Comparison of ENCODE assay signal across 20 cellular contexts in the genomic region with DNA sequence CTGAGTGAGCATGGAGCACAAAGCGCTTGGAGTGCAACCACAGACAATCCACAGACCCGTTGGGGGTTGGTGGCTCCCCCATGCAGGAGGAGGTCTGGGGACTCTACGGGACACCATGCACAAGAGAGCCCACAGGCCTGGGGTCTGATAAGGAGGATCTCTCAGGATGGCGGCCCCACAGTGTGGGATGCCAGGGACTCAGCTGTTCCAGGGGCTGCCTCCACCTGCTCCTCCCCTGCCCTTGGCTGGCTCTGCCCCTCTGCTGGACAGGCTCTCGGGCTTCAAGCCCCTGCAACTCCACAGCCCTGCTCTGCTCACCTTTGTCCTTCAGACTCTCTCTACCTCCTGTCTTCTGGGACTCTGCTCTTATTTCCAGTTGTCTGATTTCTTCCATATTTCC. TPM values are rescaled to one million over a fixed set of nuclear protein-coding genes. Genes with fewer than 3 reads are reported as not detected.
DNase-seq lines count a peak whose midpoint lies in the region; ATAC-seq, FAIRE-seq and TF ChIP-seq lines count a peak whose summit lies in the region.
"Had no signal": no experiment of that assay in that cellular context is flagged by ENCODE, and none has a peak within 500 bp of the region (broad histone marks: within the 10 kb centered on the region; RNA-seq: fewer than 3 reads in every experiment).

No MANE protein-coding gene starts in this region.

- no peak overlapping the region for H4K8ac ChIP-seq in neuronal stem cell (ENCODE audit: low read depth, low read length)

- H2BK5ac ChIP-seq in neuronal stem cell (ENCODE audit: low read length) = no peak overlapping the region

- no peak for FAIRE-seq in D721Med (lab: Jason Lieb, UNC)
- FAIRE-seq: G401.6, GM12892, GM18507, HTR-8/SVneo had no signal

- H3K4me1 ChIP-seq in esophagus muscularis mucosa (peaks cover 5 to 17% (median 11%) of the 10 kb centered on the region in 4 donors), neuronal stem cell (ENCODE audit: control insufficient read depth in 2 of 2, insufficient read depth in 1 of 2, low read depth in 1 of 2, low read length in 2 of 2) (peaks cover 0 to 1% of the 10 kb centered on the region in 2 donors)
- H3K4me1 ChIP-seq: HAP-1 had no signal

- TF ChIP-seq CTCF in esophagus muscularis mucosa (IDR thresholded peaks at IDR 0.05) = no peak
- TF ChIP-seq CTCF in D721Med (IDR thresholded peaks at IDR 0.05; ENCODE audit: insufficient read depth, missing control alignments) = no peak
- TF ChIP-seq CTCF in CD4-positive, alpha-beta T cell (IDR thresholded peaks at IDR 0.05) = no peak

- H3K14ac ChIP-seq in neuronal stem cell (ENCODE audit: low read length) = no peak overlapping the region

- H3K23ac ChIP-seq in neuronal stem cell (ENCODE audit: low read depth, low read length, poor library complexity) = no peak overlapping the region

- no peak overlapping the region for H3K27ac Mint-ChIP-seq in CD4-positive, alpha-beta T cell
- H3K27ac Mint-ChIP-seq: B cell; CD8-positive, alpha-beta memory T cell had no signal

- no peak overlapping the region for H3K4me3 Mint-ChIP-seq in CD4-positive, alpha-beta T cell
- H3K4me3 Mint-ChIP-seq: B cell; CD8-positive, alpha-beta memory T cell had no signal

- no peak overlapping the region for H3K4me2 ChIP-seq in neuronal stem cell (ENCODE audit: insufficient read depth, low read length, poor library complexity, severe bottlenecking)
- H3K4me2 ChIP-seq: BLaER1 treated with 17β-estradiol and CSF1 and Interleukin-3, amounts not matched to agents 10 nM and 100 nM had no signal

- H3K9ac ChIP-seq in neuronal stem cell (ENCODE audit: low read depth, low read length, poor library complexity) = no peak overlapping the region
- H3K9ac ChIP-seq: BLaER1 treated with 17β-estradiol and CSF1 and Interleukin-3, amounts not matched to agents 10 nM and 100 nM; GM23248 had no signal

- peaks cover 24% of the 10 kb centered on the region for H3K27me3 Mint-ChIP-seq in CD4-positive, alpha-beta T cell

- no peak for DNase-seq in caudate nucleus (lab: John Stamatoyannopoulos, UW)
- DNase-seq in esophagus muscularis mucosa (ENCODE audit: extremely low spot score) = peak; percentile 86
- no peak for DNase-seq in neuronal stem cell (ENCODE audit: low spot score)
- DNase-seq in substantia nigra (lab: John Stamatoyannopoulos, UW) = no peak
- DNase-seq in D721Med (ENCODE audit: insufficient read length, low spot score) = no peak
- DNase-seq in SKM-1 treated with dmso at 0.1 percent for 144 hours (lab: John Stamatoyannopoulos, UW; ENCODE audit: unreplicated experiment) = no peak
- no peak for DNase-seq in CD4-positive, alpha-beta T cell
- DNase-seq: CD8-positive, alpha-beta memory T cell; COR-L47; GM23248; IMR-90 had no signal

- H3K4me3 ChIP-seq in esophagus muscularis mucosa (no peak overlapping the region), neuronal stem cell (ENCODE audit: low read length in 2 of 2) (no peak overlapping the region)
- H3K4me3 ChIP-seq: BLaER1 treated with 17β-estradiol and CSF1 and Interleukin-3, amounts not matched to agents 10 nM and 100 nM; GM23248; HAP-1 had no signal

- no peak overlapping the region for H2BK15ac ChIP-seq in neuronal stem cell (ENCODE audit: low read length)

- no peaks in the 10 kb centered on the region for H3K36me3 ChIP-seq in esophagus muscularis mucosa
- no peaks in the 10 kb centered on the region for H3K36me3 ChIP-seq in neuronal stem cell (replicated peaks in 1 of 2; ENCODE audit: control insufficient read depth in 2 of 2, insufficient read depth in 2 of 2, low read length in 2 of 2)
- H3K36me3 ChIP-seq: BLaER1 treated with 17β-estradiol and CSF1 and Interleukin-3, amounts not matched to agents 10 nM and 100 nM; HAP-1 had no signal

- no peak overlapping the region for H3K4ac ChIP-seq in neuronal stem cell (ENCODE audit: low read length)

- POLR2A ChIA-PET in CD4-positive, alpha-beta T cell (lab: Charles Lee) = no interaction called here

- H3K27ac ChIP-seq in caudate nucleus (ENCODE audit: low read depth, low read length) = peak overlapping the region; percentile 71
- no peak overlapping the region for H3K27ac ChIP-seq in esophagus muscularis mucosa (replicated peaks in 1 of 4)
- no peak overlapping the region for H3K27ac ChIP-seq in neuronal stem cell (replicated peaks; ENCODE audit: low read length)
- peak overlapping the region; percentile 96 for H3K27ac ChIP-seq in substantia nigra (ENCODE audit: low read depth, low read length, poor library complexity, severe bottlenecking)
- no peak overlapping the region for H3K27ac ChIP-seq in CD4-positive, alpha-beta T cell (ENCODE audit: low read depth, low read length)
- H3K27ac ChIP-seq: BLaER1 treated with 17β-estradiol and CSF1 and Interleukin-3, amounts not matched to agents 10 nM and 100 nM; GM23248 had no signal

- no peaks in the 10 kb centered on the region for H3K79me1 ChIP-seq in neuronal stem cell (ENCODE audit: low read depth, low read length)

- no peak overlapping the region for H4K91ac ChIP-seq in neuronal stem cell (ENCODE audit: low read depth, low read length, poor library complexity)

- no peak for TF ChIP-seq EP300 in esophagus muscularis mucosa (IDR thresholded peaks at IDR 0.05)

- no peak overlapping the region for H2BK12ac ChIP-seq in neuronal stem cell (ENCODE audit: low read length)

- H3K36me3 Mint-ChIP-seq in CD4-positive, alpha-beta T cell (ENCODE audit: low read depth) = no peaks in the 10 kb centered on the region
- H3K36me3 Mint-ChIP-seq: CD8-positive, alpha-beta memory T cell had no signal

- H3K27me3 ChIP-seq in esophagus muscularis mucosa (no peaks in the 10 kb centered on the region), neuronal stem cell (ENCODE audit: control insufficient read depth in 3 of 3, insufficient read depth in 3 of 3, low read depth in 1 of 3, low read length in 3 of 3) (no peaks in the 10 kb centered on the region)
- no peaks in the 10 kb centered on the region for H3K27me3 ChIP-seq in CD4-positive, alpha-beta T cell (ENCODE audit: control insufficient read depth, insufficient read depth, low read length)
- H3K27me3 ChIP-seq: BLaER1 treated with 17β-estradiol and CSF1 and Interleukin-3, amounts not matched to agents 10 nM and 100 nM had no signal

- 95% methylated on average over 2 of the region's 5 CpGs for WGBS in esophagus muscularis mucosa
- WGBS in neuronal stem cell (ENCODE audit: extremely low coverage in 2 of 2, insufficient read length in 2 of 2, insufficient replicate concordance in 1 of 2), 2 donors = no CpG with 5 or more reads among the region's 5 CpGs

- H3K18ac ChIP-seq in neuronal stem cell (ENCODE audit: low read length) = peak overlapping the region; percentile 13

- CTCF ChIA-PET in CD4-positive, alpha-beta T cell (lab: Charles Lee) = no interaction called here

- H3K4me1 Mint-ChIP-seq in CD4-positive, alpha-beta T cell (ENCODE audit: low read depth) = no peaks in the 10 kb centered on the region
- H3K4me1 Mint-ChIP-seq: B cell; CD8-positive, alpha-beta memory T cell had no signal

- no peak overlapping the region for H2AFZ ChIP-seq in neuronal stem cell (ENCODE audit: low read length)
- H2AFZ ChIP-seq: GM23248 had no signal

- TF ChIP-seq POLR2A in esophagus muscularis mucosa (IDR thresholded peaks at IDR 0.05; ENCODE audit: low read depth) = no peak

- H2AK5ac ChIP-seq in neuronal stem cell (ENCODE audit: low read depth, low read length) = no peak overlapping the region

- H3K9me3 ChIP-seq in esophagus muscularis mucosa (no peaks in the 10 kb centered on the region), neuronal stem cell (replicated peaks in 1 of 2; ENCODE audit: control insufficient read depth in 2 of 2, insufficient read depth in 1 of 2, low read depth in 1 of 2, low read length in 2 of 2) (peaks cover 0 to 4% of the 10 kb centered on the region in 2 donors)
- no peaks in the 10 kb centered on the region for H3K9me3 ChIP-seq in CD4-positive, alpha-beta T cell (ENCODE audit: control insufficient read depth, low read length)

- no peak overlapping the region for H2BK120ac ChIP-seq in neuronal stem cell (ENCODE audit: low read depth, low read length)

- intact Hi-C loops in esophagus muscularis mucosa (cut with DNase I) = no loop called here
- intact Hi-C loops in CD4-positive, alpha-beta T cell (cut with DNase I, micrococcal nuclease) = no loop called here

- ATAC-seq in CD4-positive, alpha-beta T cell (ENCODE audit: poor library complexity) = no peak
- ATAC-seq in HG02610 (IDR thresholded peaks at IDR 0.05; ENCODE audit: unreplicated experiment) = no peak

- no peaks in the 10 kb centered on the region for H3K9me3 Mint-ChIP-seq in CD4-positive, alpha-beta T cell

RNA-seq across cellular contexts. Expression of a gene that starts 24.7 kb away (rescaled TPM):
- 1 to 10 TPM; 3.4 to 6.3 (median 5.4) TPM for total RNA-seq in esophagus muscularis mucosa
- 0.42 TPM for polyA plus RNA-seq in neuronal stem cell (2013, experiment 1 of 2)
- polyA plus RNA-seq in neuronal stem cell (2013, experiment 2 of 2) = 0.42 TPM
- 1 to 10 TPM; 1.7 to 2.7 TPM for total RNA-seq in CD4-positive, alpha-beta T cell
- total RNA-seq: H4 had no signal

Comparison
In these comparisons a context has a peak if more than half of its experiments do, and no peak if none do; other contexts are left out.
1. H3K27ac ChIP-seq: peak in caudate nucleus (single experiment) and substantia nigra (single experiment); none in esophagus muscularis mucosa (0 of 4), neuronal stem cell (single experiment) and CD4-positive, alpha-beta T cell (single experiment).